ENCODE assay signal across 14 cellular contexts in genomic region chr15:82159922-82160321, GRCh38.
DNase-seq lines count a peak whose midpoint lies in the region; ATAC-seq and TF ChIP-seq lines count a peak whose summit lies in the region.
"Had no signal": no experiment of that assay in that cellular context is flagged by ENCODE, and none has a peak within 500 bp of the region (broad histone marks: within the 10 kb centered on the region; RNA-seq: fewer than 3 reads in every experiment).

No MANE protein-coding gene starts in this region.

- H3K9me3 ChIP-seq in vagina, result no peaks in the 10 kb centered on the region
- H3K9me3 ChIP-seq: colonic mucosa, prostate gland had no signal

- H3K4me1 ChIP-seq in vagina, result no peaks in the 10 kb centered on the region
- H3K4me1 ChIP-seq: colonic mucosa, prostate gland had no signal

- peaks cover 0 to 12% of the 10 kb centered on the region in 2 donors for H3K36me3 ChIP-seq in vagina

- no peaks in the 10 kb centered on the region for H3K9me3 Mint-ChIP-seq in effector memory CD8-positive, alpha-beta T cell
- H3K9me3 Mint-ChIP-seq: activated T-cell treated with anti-CD3 and anti-CD28 coated beads, Interleukin-2, amount 50 U/mL, for 24 hours; CD8-positive, alpha-beta memory T cell; immature natural killer cell had no signal

- TF ChIP-seq CTCF in epithelial cell of esophagus (IDR thresholded peaks at IDR 0.05; ENCODE audit: insufficient read depth, low read depth, low read length, missing control alignments) (no peak), vagina (IDR thresholded peaks at IDR 0.05) (no peak)

- no peak for ATAC-seq in effector memory CD8-positive, alpha-beta T cell (replicated peaks)

- no peaks in the 10 kb centered on the region for H3K27me3 ChIP-seq in vagina
- H3K27me3 ChIP-seq: colonic mucosa had no signal

- H3K27ac ChIP-seq in vagina, result no peak overlapping the region
- H3K27ac ChIP-seq: colonic mucosa, prostate gland had no signal

- DNase-seq in Daoy (ENCODE audit: low read depth), result peak; percentile 80
- DNase-seq in RPMI7951 (ENCODE audit: low read depth), result peak; percentile 99
- peak; percentile 99 for DNase-seq in epithelial cell of esophagus (ENCODE audit: low read depth)
- DNase-seq in myocyte (ENCODE audit: low read depth), result peak; percentile 75
- DNase-seq in vagina (ENCODE audit: extremely low spot score in 2 of 2), result no peak
- no peak for DNase-seq in effector memory CD8-positive, alpha-beta T cell
- DNase-seq in SIG-M5 treated with dmso at 0.1 percent for 504 hours (lab: John Stamatoyannopoulos, UW; ENCODE audit: unreplicated experiment), result no peak
- no peak for DNase-seq in KG1 (lab: John Stamatoyannopoulos, UW)
- DNase-seq: activated T-cell treated with anti-CD3 and anti-CD28 coated beads, Interleukin-2, amount 50 U/mL, for 24 hours; CD8-positive, alpha-beta memory T cell; colonic mucosa; immature natural killer cell; NCI-H1105 treated with DMSO at 0.1 percent for 48 hours had no signal

- H3K4me3 ChIP-seq in epithelial cell of esophagus (ENCODE audit: low read length) (no peak overlapping the region), vagina (no peak overlapping the region)
- H3K4me3 ChIP-seq: colonic mucosa, prostate gland had no signal

- intact Hi-C loops in vagina (cut with DNase I), result no loop called here

- no peak overlapping the region for H3K27ac Mint-ChIP-seq in effector memory CD8-positive, alpha-beta T cell
- H3K27ac Mint-ChIP-seq: activated T-cell treated with anti-CD3 and anti-CD28 coated beads, Interleukin-2, amount 50 U/mL, for 24 hours; CD8-positive, alpha-beta memory T cell; immature natural killer cell had no signal

- no peak for TF ChIP-seq POLR2A in vagina (IDR thresholded peaks at IDR 0.05)

- no peaks in the 10 kb centered on the region for H3K27me3 Mint-ChIP-seq in effector memory CD8-positive, alpha-beta T cell
- H3K27me3 Mint-ChIP-seq: activated T-cell treated with anti-CD3 and anti-CD28 coated beads, Interleukin-2, amount 50 U/mL, for 24 hours; CD8-positive, alpha-beta memory T cell had no signal

- H3K4me1 Mint-ChIP-seq in effector memory CD8-positive, alpha-beta T cell (ENCODE audit: low read depth in 2 of 2), result no peaks in the 10 kb centered on the region
- H3K4me1 Mint-ChIP-seq: immature natural killer cell had no signal

- peaks cover 22% of the 10 kb centered on the region for H3K36me3 Mint-ChIP-seq in effector memory CD8-positive, alpha-beta T cell (ENCODE audit: insufficient read depth)

- H3K4me3 Mint-ChIP-seq in effector memory CD8-positive, alpha-beta T cell, result no peak overlapping the region
- H3K4me3 Mint-ChIP-seq: activated T-cell treated with anti-CD3 and anti-CD28 coated beads, Interleukin-2, amount 50 U/mL, for 24 hours; CD8-positive, alpha-beta memory T cell; immature natural killer cell had no signal

Comparison
In these comparisons a context has a peak if more than half of its experiments do, and no peak if none do; other contexts are left out.
1. DNase-seq: peak in Daoy (single experiment), RPMI7951 (single experiment), epithelial cell of esophagus (single experiment) and myocyte (single experiment); none in vagina (0 of 2), effector memory CD8-positive, alpha-beta T cell (0 of 3), SIG-M5 treated with dmso at 0.1 percent for 504 hours (single experiment) and KG1 (single experiment).